20 cellular contexts compared by ENCODE assay signal in the genomic region with DNA sequence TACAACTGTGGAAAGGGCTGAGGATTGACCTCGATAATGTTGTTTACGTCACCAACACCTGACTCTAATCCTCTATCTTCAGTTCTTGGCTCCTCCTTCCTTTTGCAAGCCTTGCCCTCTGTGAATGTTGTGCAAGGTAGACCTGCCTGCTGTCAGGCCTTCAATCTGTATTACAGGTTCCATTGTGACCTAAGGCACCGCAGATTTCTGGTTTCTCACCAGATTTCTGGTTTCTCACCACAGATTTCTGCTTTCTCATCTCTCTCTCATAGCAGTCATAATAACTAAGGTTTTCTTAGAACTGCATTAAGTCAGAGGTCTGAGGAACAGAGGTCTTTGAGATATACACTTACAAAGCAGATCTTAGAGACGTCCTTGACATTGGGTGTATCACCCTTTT. TPM values are rescaled to one million over a fixed set of nuclear protein-coding genes. Genes with fewer than 3 reads are reported as not detected.
"Had no signal": no experiment of that assay in that cellular context is flagged by ENCODE, and none has a peak within 500 bp of the region (broad histone marks: within the 10 kb centered on the region; RNA-seq: fewer than 3 reads in every experiment).

No MANE protein-coding gene starts in this region.

- H3K9me3 ChIP-seq: heart left ventricle, suprapubic skin had no signal

- H3K4me3 Mint-ChIP-seq: immature natural killer cell; natural killer cell; T-helper 2 cell treated with Interferon-gamma antibody and Interleukin-4, amounts not matched to agents 5 μg/mL and 100 μg/mL, for 36 hours had no signal

- H3K27ac Mint-ChIP-seq: activated T-helper 2 cell treated with anti-CD3 and anti-CD28 coated beads, Interferon-gamma antibody, Interleukin-2, Interleukin-4, amounts not matched to agents 10 μg/mL and 5 μg/mL and 100 μg/mL, durations not matched to agents 14 hours and 24 hours and 36 hours; immature natural killer cell; natural killer cell; T-helper 2 cell treated with Interferon-gamma antibody and Interleukin-4, amounts not matched to agents 5 μg/mL and 100 μg/mL, for 36 hours had no signal

- DNase-seq: activated CD4-positive, CD25-positive, alpha-beta regulatory T cell; activated naive CD4-positive, alpha-beta T cell treated with anti-CD3 and anti-CD28 coated beads, Interleukin-2, amount 50 U/mL, for 16 hours; foreskin melanocyte; heart left ventricle; immature natural killer cell; mesendoderm; natural killer cell; posterior cingulate gyrus; retina; stimulated activated CD4-positive, alpha-beta T cell treated with anti-CD3 and anti-CD28 coated beads, Interleukin-4, amount 100 ng/mL, for 1 hour; stimulated activated naive CD4-positive, alpha-beta T cell treated with Interleukin-2 at 50 U/mL for 16 hours; trophoblast cell had no signal

- H3K36me3 Mint-ChIP-seq: immature natural killer cell, natural killer cell had no signal

- H3K4me1 Mint-ChIP-seq: immature natural killer cell, natural killer cell had no signal

- H3K27me3 ChIP-seq: cardiac muscle cell, heart left ventricle, suprapubic skin had no signal

- H3K9me3 Mint-ChIP-seq: activated T-helper 2 cell treated with anti-CD3 and anti-CD28 coated beads, Interferon-gamma antibody, Interleukin-2, Interleukin-4, amounts not matched to agents 10 μg/mL and 5 μg/mL and 100 μg/mL, durations not matched to agents 14 hours and 24 hours and 36 hours; natural killer cell; T-helper 2 cell treated with Interferon-gamma antibody and Interleukin-4, amounts not matched to agents 5 μg/mL and 100 μg/mL, for 36 hours had no signal

- ATAC-seq: heart left ventricle, natural killer cell had no signal

- H3K4me3 ChIP-seq: cardiac muscle cell, heart left ventricle, suprapubic skin had no signal

- H3K36me3 ChIP-seq: cardiac muscle cell, heart left ventricle, suprapubic skin had no signal

- H3K4me1 ChIP-seq: heart left ventricle, suprapubic skin had no signal

- H3K27ac ChIP-seq: cardiac muscle cell, epithelial cell of prostate, heart left ventricle, suprapubic skin had no signal

RNA-seq across cellular contexts. Expression of a gene that starts 51.5 kb away (rescaled TPM):
- total RNA-seq: activated T-helper 2 cell treated with anti-CD3 and anti-CD28 coated beads, Interferon-gamma antibody, Interleukin-2, Interleukin-4, amounts not matched to agents 10 μg/mL and 5 μg/mL and 100 μg/mL, durations not matched to agents 14 hours and 24 hours and 36 hours; dermis microvascular lymphatic vessel endothelial cell; fibroblast of lung; lower leg skin; natural killer cell; suprapubic skin had no signal
